Comparison of ENCODE assay signal across 19 cellular contexts in genomic region chr10:9297580-9297979, GRCh38.
DNase-seq lines count a peak whose midpoint lies in the region; ATAC-seq, FAIRE-seq and TF ChIP-seq lines count a peak whose summit lies in the region.
"Had no signal": no experiment of that assay in that cellular context is flagged by ENCODE, and none has a peak within 500 bp of the region (broad histone marks: within the 10 kb centered on the region; RNA-seq: fewer than 3 reads in every experiment).

No MANE protein-coding gene starts in this region.

- H3K79me2 ChIP-seq in HepG2 (ENCODE audit: insufficient read depth, low read length) (no peaks in the 10 kb centered on the region), SK-N-SH (ENCODE audit: insufficient read depth) (no peaks in the 10 kb centered on the region), neural progenitor cell (ENCODE audit: low read depth) (no peaks in the 10 kb centered on the region)

- H3K4me3 Mint-ChIP-seq in neural progenitor cell: no peak overlapping the region
- H3K4me3 Mint-ChIP-seq: CD14-positive monocyte; CD8-positive, alpha-beta T cell; H9 had no signal

- H3K27me3 ChIP-seq in liver (ENCODE audit: control insufficient read depth in 4 of 4, insufficient read depth in 4 of 4, low read length in 3 of 4) (no peaks in the 10 kb centered on the region), HepG2 (ENCODE audit: control insufficient read depth in 1 of 2, insufficient read depth in 2 of 2, low read length in 2 of 2) (no peaks in the 10 kb centered on the region), SK-N-SH (ENCODE audit: insufficient read depth) (no peaks in the 10 kb centered on the region), neural progenitor cell (no peaks in the 10 kb centered on the region)
- H3K27me3 ChIP-seq: BLaER1 had no signal

- no peaks in the 10 kb centered on the region for H3K9me3 ChIP-seq in liver (ENCODE audit: control insufficient read depth in 4 of 4, low read length in 3 of 4)
- no peaks in the 10 kb centered on the region for H3K9me3 ChIP-seq in HepG2 (ENCODE audit: low read length)
- no peaks in the 10 kb centered on the region for H3K9me3 ChIP-seq in SK-N-SH
- no peaks in the 10 kb centered on the region for H3K9me3 ChIP-seq in neural progenitor cell (ENCODE audit: low read depth)
- H3K9me3 ChIP-seq: A549, BLaER1 had no signal

- in situ Hi-C loops in HepG2 (cut with HindIII; ENCODE audit: extremely low pct_ligation_motif_present, low pct_unique_long_range_greater_than_20kb): no loop called here

- 40% methylated on average over 3 of the region's 3 CpGs for WGBS in liver
- WGBS in HepG2 (ENCODE audit: low lambda C conversion rate): 1% methylated on average over 3 of the region's 3 CpGs
- WGBS in SK-N-SH (ENCODE audit: low lambda C conversion rate): 47% methylated on average over 3 of the region's 3 CpGs

- no TSS peak for BruUV-seq in HepG2 (replicated peaks; lab: Mats Ljungman, UMichigan)

- H3K4me2 ChIP-seq in HepG2 (ENCODE audit: low read depth, low read length) (no peak overlapping the region), SK-N-SH (no peak overlapping the region), neural progenitor cell (no peak overlapping the region)
- H3K4me2 ChIP-seq: A549, BLaER1 had no signal

- no peak for FAIRE-seq in HepG2 (lab: Jason Lieb, UNC)
- FAIRE-seq in HTR-8/SVneo (lab: Jason Lieb, UNC): no peak
- FAIRE-seq: A549, H1 had no signal

- no peaks in the 10 kb centered on the region for H3K27me3 Mint-ChIP-seq in neural progenitor cell (ENCODE audit: insufficient read depth, low read depth)

- TF ChIP-seq RAD21 in liver (IDR thresholded peaks at IDR 0.05): no peak
- TF ChIP-seq RAD21 in HepG2 (CRISPR knock-in tag; IDR thresholded peaks at IDR 0.05): no peak
- TF ChIP-seq RAD21 in SK-N-SH (IDR thresholded peaks at IDR 0.05; ENCODE audit: low read length): peak; percentile 52

- CTCF ChIA-PET in HepG2 (lab: Yijun Ruan, JAX; ENCODE audit: low intra/inter-chr PET ratio, low total read pairs): no interaction called here
- CTCF ChIA-PET in SK-N-SH (lab: Yijun Ruan, JAX): interaction anchor here (1.9 to 2.1 kb wide), 2 partner anchors 58 to 60 kb away, joined by 6 to 9 read pairs; no protein-coding TSS in a partner anchor

- TF ChIP-seq POLR2A in HepG2 (IDR thresholded peaks at IDR 0.05; ENCODE audit: insufficient read depth in 1 of 2, low read depth in 2 of 2, low read length in 2 of 2): no peak

- H3K4me3 ChIP-seq in liver (ENCODE audit: low read depth in 1 of 3, low read length in 3 of 3) (no peak overlapping the region), HepG2 (replicated peaks in 1 of 3; ENCODE audit: insufficient read depth in 1 of 3, low read depth in 2 of 3, low read length in 3 of 3) (no peak overlapping the region), SK-N-SH (ENCODE audit: low read depth in 2 of 2, low read length in 1 of 2) (no peak overlapping the region), neural progenitor cell (no peak overlapping the region)
- H3K4me3 ChIP-seq: A549, BLaER1 had no signal

- H3K9ac ChIP-seq in liver (ENCODE audit: low read depth in 1 of 2, low read length in 2 of 2) (no peak overlapping the region), HepG2 (ENCODE audit: insufficient read depth, low read depth, low read length) (no peak overlapping the region), SK-N-SH (no peak overlapping the region), neural progenitor cell (no peak overlapping the region)
- H3K9ac ChIP-seq: BLaER1 had no signal

- no peaks in the 10 kb centered on the region for H3K36me3 Mint-ChIP-seq in neural progenitor cell
- H3K36me3 Mint-ChIP-seq: CD14-positive monocyte; CD8-positive, alpha-beta T cell had no signal

- H3K27ac Mint-ChIP-seq in neural progenitor cell: no peak overlapping the region
- H3K27ac Mint-ChIP-seq: CD14-positive monocyte; CD8-positive, alpha-beta T cell; H9 had no signal

- no peaks in the 10 kb centered on the region for H3K9me2 ChIP-seq in SK-N-SH

- DNase-seq in HepG2 (ENCODE audit: low spot score) (no peak), SK-N-SH (peak; percentile 32), neural progenitor cell (ENCODE audit: low spot score) (peak; percentile 54), HTR-8/SVneo (ENCODE audit: insufficient read length, low spot score) (no peak), posterior cingulate gyrus (no peak), hippocampal formation (lab: John Stamatoyannopoulos, UW) (no peak)
- DNase-seq in activated CD8-positive, alpha-beta memory T cell treated with anti-CD3 and anti-CD28 coated beads, Interleukin-2, amount 50 U/mL, for 4 hours: no peak
- DNase-seq: AML-193; Calu3; CD8-positive, alpha-beta T cell; DMS79 treated with DMSO at 0.1 percent for 48 hours; GF-D8; H9 had no signal

- no peak overlapping the region for H2AFZ ChIP-seq in HepG2 (ENCODE audit: low read length)
- no peak overlapping the region for H2AFZ ChIP-seq in SK-N-SH (ENCODE audit: low read depth)
- H2AFZ ChIP-seq in neural progenitor cell (replicated peaks): no peak overlapping the region

- TF ChIP-seq CTCF in liver (IDR thresholded peaks at IDR 0.05; ENCODE audit: low read depth, low read length, missing input control): no peak
- no peak for TF ChIP-seq CTCF in HepG2 (CRISPR knock-in tag; IDR thresholded peaks at IDR 0.05)
- no peak for TF ChIP-seq CTCF in SK-N-SH (IDR thresholded peaks at IDR 0.05)
- no peak for TF ChIP-seq CTCF in neural progenitor cell (IDR thresholded peaks at IDR 0.05)

- TF ChIP-seq EP300 in HepG2 (IDR thresholded peaks at IDR 0.05; ENCODE audit: low read depth in 2 of 2, low read length in 2 of 2): no peak
- no peak for TF ChIP-seq EP300 in HepG2 (CRISPR knock-in tag; IDR thresholded peaks at IDR 0.05; ENCODE audit: borderline replicate concordance)
- peak; percentile 11 to 96; a peak in 2 of 4 replicates for TF ChIP-seq EP300 in SK-N-SH (IDR thresholded peaks at IDR 0.05; ENCODE audit: borderline replicate concordance in 1 of 2, low read depth in 1 of 2, low read length in 1 of 2)

- H3F3A ChIP-seq in SK-N-SH (replicated peaks; ENCODE audit: insufficient read depth) (no peaks in the 10 kb centered on the region), neural progenitor cell (ENCODE audit: low read depth) (no peaks in the 10 kb centered on the region)

- no peak for ATAC-seq in HepG2
- ATAC-seq: A549; CD8-positive, alpha-beta T cell had no signal

- H3K27ac ChIP-seq in liver (ENCODE audit: low read depth in 1 of 2, low read length in 2 of 2) (no peak overlapping the region), HepG2 (ENCODE audit: extremely low read length, insufficient read depth, low read length) (no peak overlapping the region), SK-N-SH (ENCODE audit: low read depth in 2 of 2, low read length in 1 of 2) (peak overlapping the region in 1 of 2 experiments; percentile 100; a peak in 2 of 4 replicates), neural progenitor cell (no peak overlapping the region)
- H3K27ac ChIP-seq: 22Rv1, A549, BLaER1 had no signal

- H3K36me3 ChIP-seq in liver (ENCODE audit: control insufficient read depth in 4 of 4, insufficient read depth in 3 of 4, low read depth in 1 of 4, low read length in 3 of 4) (no peaks in the 10 kb centered on the region), HepG2 (replicated peaks in 1 of 2; ENCODE audit: control insufficient read depth in 1 of 2, insufficient read depth in 2 of 2, low read length in 2 of 2) (no peaks in the 10 kb centered on the region), SK-N-SH (replicated peaks in 1 of 2; ENCODE audit: control insufficient read depth in 1 of 2, insufficient read depth in 2 of 2, low read length in 1 of 2) (no peaks in the 10 kb centered on the region), neural progenitor cell (no peaks in the 10 kb centered on the region)
- H3K36me3 ChIP-seq: BLaER1 had no signal

- POLR2A ChIA-PET in HepG2 (lab: Yijun Ruan, JAX) (no interaction called here), SK-N-SH (lab: Yijun Ruan, JAX) (no interaction called here)

- H3K4me1 Mint-ChIP-seq in neural progenitor cell: peaks cover 6% of the 10 kb centered on the region
- H3K4me1 Mint-ChIP-seq: H9 had no signal

- no peaks in the 10 kb centered on the region for H3K9me3 Mint-ChIP-seq in neural progenitor cell
- H3K9me3 Mint-ChIP-seq: CD14-positive monocyte; CD8-positive, alpha-beta T cell; H9 had no signal

- intact Hi-C loops in HepG2 (cut with micrococcal nuclease; ENCODE audit: unreplicated experiment): no loop called here
- intact Hi-C loops in posterior cingulate gyrus (cut with DNase I): no loop called here

- H4K20me1 ChIP-seq in HepG2 (ENCODE audit: insufficient read depth, low read length) (no peaks in the 10 kb centered on the region), SK-N-SH (ENCODE audit: insufficient read depth) (no peaks in the 10 kb centered on the region), neural progenitor cell (ENCODE audit: low read depth) (no peaks in the 10 kb centered on the region)
- H4K20me1 ChIP-seq: BLaER1 had no signal

- H3K4me1 ChIP-seq in liver (ENCODE audit: control insufficient read depth in 4 of 4, insufficient read depth in 4 of 4, low read length in 3 of 4) (peaks cover 0 to 3% (median 0%) of the 10 kb centered on the region in 4 donors), HepG2 (ENCODE audit: insufficient read depth, low read length) (no peaks in the 10 kb centered on the region), SK-N-SH (ENCODE audit: control insufficient read depth in 1 of 2, insufficient read depth in 2 of 2, low read depth in 1 of 2, low read length in 1 of 2) (peaks cover 0 to 38% of the 10 kb centered on the region in 2 experiments; a peak in 2 of 4 replicates), neural progenitor cell (peaks cover 9% of the 10 kb centered on the region)
- H3K4me1 ChIP-seq: A549, BLaER1 had no signal

TF ChIP-seq in liver, 16 proteins besides CTCF, POLR2A, EP300 and RAD21 (continues in another document):
- TF ChIP-seq TAF1 (conservative IDR thresholded peaks at IDR 0.05) (no peak), NR2F2 (IDR thresholded peaks at IDR 0.05) (no peak)
- TF ChIP-seq, protein P1, sequence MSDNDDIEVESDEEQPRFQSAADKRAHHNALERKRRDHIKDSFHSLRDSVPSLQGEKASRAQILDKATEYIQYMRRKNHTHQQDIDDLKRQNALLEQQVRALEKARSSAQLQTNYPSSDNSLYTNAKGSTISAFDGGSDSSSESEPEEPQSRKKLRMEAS (IDR thresholded peaks at IDR 0.05): no peak

TF ChIP-seq in HepG2, 621 proteins besides CTCF, POLR2A, EP300 and RAD21 (continues in another document):
- no peak for TF ChIP-seq MTF1 (CRISPR knock-in tag; IDR thresholded peaks at IDR 0.05)

TF ChIP-seq in SK-N-SH, 30 proteins besides CTCF, POLR2A, EP300 and RAD21 (continues in another document):
- TF ChIP-seq CHD2 (IDR thresholded peaks at IDR 0.05; ENCODE audit: low read length, partially characterized antibody) (peak; percentile 43), GATA2 (CRISPR knock-in tag; IDR thresholded peaks at IDR 0.05) (peak; percentile 87)
- TF ChIP-seq, protein P2, sequence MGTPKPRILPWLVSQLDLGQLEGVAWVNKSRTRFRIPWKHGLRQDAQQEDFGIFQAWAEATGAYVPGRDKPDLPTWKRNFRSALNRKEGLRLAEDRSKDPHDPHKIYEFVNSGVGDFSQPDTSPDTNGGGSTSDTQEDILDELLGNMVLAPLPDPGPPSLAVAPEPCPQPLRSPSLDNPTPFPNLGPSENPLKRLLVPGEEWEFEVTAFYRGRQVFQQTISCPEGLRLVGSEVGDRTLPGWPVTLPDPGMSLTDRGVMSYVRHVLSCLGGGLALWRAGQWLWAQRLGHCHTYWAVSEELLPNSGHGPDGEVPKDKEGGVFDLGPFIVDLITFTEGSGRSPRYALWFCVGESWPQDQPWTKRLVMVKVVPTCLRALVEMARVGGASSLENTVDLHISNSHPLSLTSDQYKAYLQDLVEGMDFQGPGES (IDR thresholded peaks at IDR 0.05; ENCODE audit: low read depth, low read length): no peak

Comparison
In these comparisons a context has a peak if more than half of its experiments do, and no peak if none do; other contexts are left out.
1. DNase-seq: peak in SK-N-SH (single experiment) and neural progenitor cell (single experiment); none in HepG2 (single experiment), activated CD8-positive, alpha-beta memory T cell treated with anti-CD3 and anti-CD28 coated beads, Interleukin-2, amount 50 U/mL, for 4 hours (single experiment), HTR-8/SVneo (single experiment), posterior cingulate gyrus (0 of 10) and hippocampal formation (0 of 2).